ENCODE assay signal across 8 cellular contexts in the genomic region with DNA sequence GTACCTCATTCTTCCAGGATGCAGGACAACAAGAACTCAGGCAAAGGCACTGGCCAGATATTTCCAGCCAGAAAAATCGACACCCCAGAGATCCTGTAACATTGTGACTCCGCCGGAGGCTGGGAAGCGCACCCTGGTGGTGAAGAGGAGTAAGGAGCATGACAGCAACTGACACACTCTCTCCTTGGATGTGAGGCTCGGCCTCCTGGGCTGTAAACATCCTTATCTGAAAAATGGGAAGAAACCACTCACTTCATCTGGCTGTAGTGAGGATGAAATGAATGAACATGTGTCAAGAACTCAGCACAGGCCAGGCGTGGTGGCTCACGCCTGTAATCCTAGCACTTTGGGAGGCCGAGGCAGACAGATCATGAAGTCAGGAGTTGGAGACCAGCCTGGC. TPM values are rescaled to one million over a fixed set of nuclear protein-coding genes. Genes with fewer than 3 reads are reported as not detected.
DNase-seq lines count a peak whose midpoint lies in the region; ATAC-seq and TF ChIP-seq lines count a peak whose summit lies in the region.

No MANE protein-coding gene starts in this region.

- POLR2A ChIA-PET in activated CD4-positive, alpha-beta T cell treated with anti-CD3 and anti-CD28 coated beads, Interleukin-2, amount 10 ng/mL, durations not matched to agents 7 days and 5 days (lab: Charles Lee): no interaction called here

- H3K4me1 ChIP-seq in endodermal cell (ENCODE audit: control insufficient read depth, insufficient read depth, low read length): no peaks in the 10 kb centered on the region

- no peaks in the 10 kb centered on the region for H3K4me1 Mint-ChIP-seq in activated CD4-positive, alpha-beta T cell treated with anti-CD3 and anti-CD28 coated beads, Interleukin-2, amount 10 ng/mL, durations not matched to agents 7 days and 5 days
- H3K4me1 Mint-ChIP-seq in endodermal cell: peaks cover 6% of the 10 kb centered on the region
- no peaks in the 10 kb centered on the region for H3K4me1 Mint-ChIP-seq in osteocyte (ENCODE audit: unreplicated experiment)

- 77 to 84% methylated on average over 5 to 8 of the region's 8 CpGs for WGBS in endodermal cell (ENCODE audit: insufficient coverage in 1 of 2, insufficient read length in 1 of 2), 2 experiments

- no peak overlapping the region for H3K4me3 ChIP-seq in LNCaP clone FGC (ENCODE audit: low read depth, low read length)
- no peak overlapping the region for H3K4me3 ChIP-seq in endodermal cell (ENCODE audit: low read length)

- H3K27ac ChIP-seq in endodermal cell (ENCODE audit: low read depth, low read length): no peak overlapping the region

- H3K4me3 Mint-ChIP-seq in activated CD4-positive, alpha-beta T cell treated with anti-CD3 and anti-CD28 coated beads, Interleukin-2, amount 10 ng/mL, durations not matched to agents 7 days and 5 days: no peak overlapping the region
- H3K4me3 Mint-ChIP-seq in endodermal cell (no peak overlapping the region), osteocyte (ENCODE audit: unreplicated experiment) (no peak overlapping the region)

- no peaks in the 10 kb centered on the region for H3K27me3 Mint-ChIP-seq in activated CD4-positive, alpha-beta T cell treated with anti-CD3 and anti-CD28 coated beads, Interleukin-2, amount 10 ng/mL, durations not matched to agents 7 days and 5 days
- H3K27me3 Mint-ChIP-seq in endodermal cell (ENCODE audit: insufficient read depth) (no peaks in the 10 kb centered on the region), osteocyte (ENCODE audit: unreplicated experiment) (no peaks in the 10 kb centered on the region)

- ATAC-seq in HG03097 (IDR thresholded peaks at IDR 0.05; ENCODE audit: low FRiP score, unreplicated experiment): no peak

- DNase-seq in GM03348 (ENCODE audit: low spot score) (peak; percentile 87), LNCaP clone FGC (ENCODE audit: low read depth) (no peak), endodermal cell (peak; percentile 85), osteocyte (ENCODE audit: extremely low spot score, unreplicated experiment) (no peak), GDM1 (lab: John Stamatoyannopoulos, UW) (no peak), superior temporal gyrus (ENCODE audit: extremely low spot score) (no peak)
- peak; percentile 53 for DNase-seq in activated CD4-positive, alpha-beta T cell treated with anti-CD3 and anti-CD28 coated beads, Interleukin-2, amount 10 ng/mL, durations not matched to agents 7 days and 5 days

- peaks cover 35% of the 10 kb centered on the region for H3K36me3 ChIP-seq in endodermal cell (ENCODE audit: control insufficient read depth, insufficient read depth, low read length)

- CTCF ChIA-PET in activated CD4-positive, alpha-beta T cell treated with anti-CD3 and anti-CD28 coated beads, Interleukin-2, amount 10 ng/mL, durations not matched to agents 7 days and 5 days (lab: Charles Lee): interaction anchor here (0.6 to 2.3 kb wide), 8 partner anchors 10 to 1996 kb away, joined by 3 to 8 read pairs (median 3); no protein-coding TSS in a partner anchor

- no peak overlapping the region for H3K9ac ChIP-seq in endodermal cell (ENCODE audit: extremely low read depth, low read length, poor library complexity, severe bottlenecking)

- H3K27ac Mint-ChIP-seq in activated CD4-positive, alpha-beta T cell treated with anti-CD3 and anti-CD28 coated beads, Interleukin-2, amount 10 ng/mL, durations not matched to agents 7 days and 5 days: peak overlapping the region; percentile 5
- H3K27ac Mint-ChIP-seq in endodermal cell (peak overlapping the region; percentile 37), osteocyte (ENCODE audit: unreplicated experiment) (no peak overlapping the region)

- H3K36me3 Mint-ChIP-seq in activated CD4-positive, alpha-beta T cell treated with anti-CD3 and anti-CD28 coated beads, Interleukin-2, amount 10 ng/mL, durations not matched to agents 7 days and 5 days (ENCODE audit: low read depth): peaks cover 23% of the 10 kb centered on the region
- H3K36me3 Mint-ChIP-seq in endodermal cell (ENCODE audit: low read depth): peaks cover 28% of the 10 kb centered on the region
- peaks cover 24% of the 10 kb centered on the region for H3K36me3 Mint-ChIP-seq in osteocyte (ENCODE audit: unreplicated experiment)

- no peaks in the 10 kb centered on the region for H3K9me3 ChIP-seq in endodermal cell (ENCODE audit: control insufficient read depth, low read length)

- H3K27me3 ChIP-seq in endodermal cell (ENCODE audit: control insufficient read depth, insufficient read depth, low read length, poor library complexity, severe bottlenecking): no peaks in the 10 kb centered on the region

- TF ChIP-seq CTCF in LNCaP clone FGC (IDR thresholded peaks at IDR 0.05; ENCODE audit: control insufficient read depth, extremely low read depth, insufficient read depth) (peak; percentile 74), endodermal cell (conservative IDR thresholded peaks at IDR 0.05) (peak; percentile 82), osteocyte (IDR thresholded peaks at IDR 0.05) (peak; percentile 73)

- no peaks in the 10 kb centered on the region for H3K9me3 Mint-ChIP-seq in activated CD4-positive, alpha-beta T cell treated with anti-CD3 and anti-CD28 coated beads, Interleukin-2, amount 10 ng/mL, durations not matched to agents 7 days and 5 days
- H3K9me3 Mint-ChIP-seq in endodermal cell (no peaks in the 10 kb centered on the region), osteocyte (ENCODE audit: unreplicated experiment) (no peaks in the 10 kb centered on the region)

RNA-seq across cellular contexts. Expression of gene TCHP, which starts 27.5 kb away (rescaled TPM):
- 10 to 100 TPM; 27.9 to 36.0 TPM for total RNA-seq in activated CD4-positive, alpha-beta T cell treated with anti-CD3 and anti-CD28 coated beads, Interleukin-2, amount 10 ng/mL, durations not matched to agents 7 days and 5 days
- 10 to 100 TPM; 26.1 to 31.9 TPM for total RNA-seq in endodermal cell
- 19.2 TPM for polyA plus RNA-seq in endodermal cell (2013, experiment 1 of 2)
- 16.8 TPM for polyA plus RNA-seq in endodermal cell (2013, experiment 2 of 2)
- 14.4 and 15.7 TPM in 2 replicates for total RNA-seq in osteocyte

RNA-seq across cellular contexts. Expression of gene GLTP, which starts 47.3 kb away (rescaled TPM):
- 10 to 100 TPM; 17.6 to 20.7 TPM for total RNA-seq in activated CD4-positive, alpha-beta T cell treated with anti-CD3 and anti-CD28 coated beads, Interleukin-2, amount 10 ng/mL, durations not matched to agents 7 days and 5 days
- total RNA-seq in endodermal cell (10 to 100 TPM; 15.2 to 20.9 TPM), osteocyte (33.8 and 34.5 TPM in 2 replicates)
- polyA plus RNA-seq in endodermal cell (2013, experiment 1 of 2): 21.3 TPM
- 20.8 TPM for polyA plus RNA-seq in endodermal cell (2013, experiment 2 of 2)

Comparison
In these comparisons a context has a peak if more than half of its experiments do, and no peak if none do; other contexts are left out.
1. DNase-seq: peak in GM03348 (single experiment), activated CD4-positive, alpha-beta T cell treated with anti-CD3 and anti-CD28 coated beads, Interleukin-2, amount 10 ng/mL, durations not matched to agents 7 days and 5 days (single experiment) and endodermal cell (single experiment); none in LNCaP clone FGC (single experiment), osteocyte (single experiment), GDM1 (single experiment) and superior temporal gyrus (single experiment).
2. Peak in every context shown above with its lines, with median percentiles within 50 percentile points of each other: CTCF ChIP-seq.